ENCODE assay signal across 8 cellular contexts in genomic region chr3:48556796-48557626, GRCh38. TPM values are rescaled to one million over a fixed set of nuclear protein-coding genes. Genes with fewer than 3 reads are reported as not detected.
A peak's percentile ranks its signal among the peaks of the same experiment; 100 is the strongest.
DNase-seq lines count a peak whose midpoint lies in the region; ATAC-seq and TF ChIP-seq lines count a peak whose summit lies in the region.

Gene PFKFB4 (minus strand): TSS chr3:48556803. CDS start chr3:48556777, 26 bp downstream.

- H3K4me3 ChIP-seq in HUES48 (ENCODE audit: low read depth, low read length) (peak within 1 kb of the TSS; percentile 72), NT2/D1 (ENCODE audit: insufficient read length, low read depth) (peak within 1 kb of the TSS; percentile 70), endodermal cell (ENCODE audit: low read length) (peak within 1 kb of the TSS; percentile 83)

- H3K27me3 ChIP-seq in HUES48 (ENCODE audit: control insufficient read depth, insufficient read depth, low read length) (no peaks in the 10 kb centered on the region), NT2/D1 (ENCODE audit: insufficient read depth, insufficient read length) (no peaks in the 10 kb centered on the region), endodermal cell (ENCODE audit: control insufficient read depth, insufficient read depth, low read length, poor library complexity, severe bottlenecking) (no peaks in the 10 kb centered on the region)

- peak within 1 kb of the TSS; percentile 87 for H3K27ac Mint-ChIP-seq in endodermal cell

- peak within 1 kb of the TSS; percentile 77 for H3K4me3 Mint-ChIP-seq in endodermal cell

- H3K4me1 Mint-ChIP-seq in endodermal cell = peaks cover 46% of the 10 kb centered on the region

- H3K4me1 ChIP-seq in HUES48 (ENCODE audit: control insufficient read depth, insufficient read depth, low read length) (peaks cover 17% of the 10 kb centered on the region), NT2/D1 (ENCODE audit: insufficient read depth, insufficient read length) (peaks cover 38% of the 10 kb centered on the region), endodermal cell (ENCODE audit: control insufficient read depth, insufficient read depth, low read length) (peaks cover 9% of the 10 kb centered on the region)

- H3K9ac ChIP-seq in HUES48 (ENCODE audit: low read depth, low read length) = peak within 1 kb of the TSS; percentile 60
- H3K9ac ChIP-seq in NT2/D1 (ENCODE audit: insufficient read length, low read depth) = peak within 1 kb of the TSS; percentile 87
- peak within 1 kb of the TSS; percentile 23 for H3K9ac ChIP-seq in endodermal cell (ENCODE audit: extremely low read depth, low read length, poor library complexity, severe bottlenecking)

- H3K36me3 Mint-ChIP-seq in endodermal cell (ENCODE audit: low read depth) = no peaks in the 10 kb centered on the region

- TF ChIP-seq CTCF in endodermal cell (conservative IDR thresholded peaks at IDR 0.05) = peak; percentile 44

- H3K36me3 ChIP-seq in HUES48 (ENCODE audit: control insufficient read depth, insufficient read depth, low read length) = peaks cover 5% of the 10 kb centered on the region; the same call in 1 of the 2 replicates
- H3K36me3 ChIP-seq in NT2/D1 (ENCODE audit: insufficient read depth, insufficient read length, low read length) = peaks cover 12% of the 10 kb centered on the region
- no peaks in the 10 kb centered on the region for H3K36me3 ChIP-seq in endodermal cell (ENCODE audit: control insufficient read depth, insufficient read depth, low read length)

- H3K9me3 Mint-ChIP-seq in endodermal cell = no peaks in the 10 kb centered on the region

- H3K9me3 ChIP-seq in HUES48 (ENCODE audit: control insufficient read depth, insufficient read depth, low read length) (no peaks in the 10 kb centered on the region), NT2/D1 (ENCODE audit: insufficient read depth, low read length) (no peaks in the 10 kb centered on the region), endodermal cell (ENCODE audit: control insufficient read depth, low read length) (no peaks in the 10 kb centered on the region)

- H3K27ac ChIP-seq in HUES48 (ENCODE audit: low read depth, low read length) (peak within 1 kb of the TSS; percentile 77), endodermal cell (ENCODE audit: low read depth, low read length) (peak within 1 kb of the TSS; percentile 69)

- ATAC-seq in GM21423 (IDR thresholded peaks at IDR 0.05; ENCODE audit: unreplicated experiment) = peak; percentile 85

- WGBS in endodermal cell (ENCODE audit: insufficient coverage in 1 of 2, insufficient read length in 1 of 2), 2 experiments = 4 to 10% methylated on average over 25 to 53 of the region's 53 CpGs

- DNase-seq in D341Med (ENCODE audit: low spot score) (peak; percentile 99), NT2/D1 (ENCODE audit: low read depth, low spot score) (peak; percentile 99), endodermal cell (peak; percentile 100), mesenteric fat pad (ENCODE audit: low spot score) (peak; percentile 100)
- peak; percentile 99 for DNase-seq in activated CD8-positive, alpha-beta memory T cell treated with anti-CD3 and anti-CD28 coated beads, Interleukin-2, amount 50 U/mL, for 24 hours (ENCODE audit: extremely low read depth)
- peak; percentile 99 for DNase-seq in stimulated activated CD8-positive, alpha-beta memory T cell treated with anti-CD3 and anti-CD28 coated beads, Interleukin-15, amount 100 ng/mL, for 1 hour (ENCODE audit: low read depth)

- H3K27me3 Mint-ChIP-seq in endodermal cell (ENCODE audit: insufficient read depth) = no peaks in the 10 kb centered on the region

RNA-seq across cellular contexts. Expression of gene PFKFB4, which starts in this region (rescaled TPM):
- total RNA-seq in endodermal cell (10 to 100 TPM; 12.6 to 19.0 TPM), mesenteric fat pad (4.6 TPM)
- polyA plus RNA-seq in endodermal cell (2013, experiment 1 of 2) = 26.7 TPM
- polyA plus RNA-seq in endodermal cell (2013, experiment 2 of 2) = 25.9 TPM

Comparison
In these comparisons a context has a peak if more than half of its experiments do, and no peak if none do; other contexts are left out.
1. Peak in every context shown above with its lines: DNase-seq, ATAC-seq, H3K4me3 ChIP-seq and H3K27ac ChIP-seq.
2. H3K9ac ChIP-seq: peak in every context shown above with its lines; median percentile 87 in NT2/D1; 60 in HUES48; 23 in endodermal cell.